ENCODE assay signal across 9 cellular contexts in the genomic region with DNA sequence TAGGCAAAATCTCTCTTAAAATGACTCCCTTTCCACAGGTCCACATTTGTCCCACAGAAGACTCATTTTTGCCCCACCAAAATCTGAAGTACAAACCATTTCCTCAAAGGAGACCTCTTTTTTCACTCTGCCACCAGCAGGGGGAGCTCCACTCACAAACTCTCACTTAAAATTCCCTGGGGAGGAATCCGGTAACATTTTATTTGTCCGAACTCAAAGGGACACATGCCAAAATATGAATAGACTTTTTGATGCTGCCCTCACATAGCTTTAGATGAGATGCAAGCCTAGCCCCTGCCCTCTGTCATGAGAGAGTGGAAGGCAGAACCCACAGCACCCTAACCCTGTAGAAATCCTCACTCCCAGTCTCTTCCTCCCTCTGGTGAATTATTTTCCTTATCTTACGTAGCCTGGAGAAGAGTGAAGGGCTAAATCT. TPM values are rescaled to one million over a fixed set of nuclear protein-coding genes. Genes with fewer than 3 reads are reported as not detected.
DNase-seq lines count a peak whose midpoint lies in the region; ATAC-seq and TF ChIP-seq lines count a peak whose summit lies in the region.
"Had no signal": no experiment of that assay in that cellular context is flagged by ENCODE, and none has a peak within 500 bp of the region (broad histone marks: within the 10 kb centered on the region; RNA-seq: fewer than 3 reads in every experiment).

No MANE protein-coding gene starts in this region.

- peak; percentile 46 for DNase-seq in D341Med (ENCODE audit: low spot score)
- no peak for DNase-seq in RWPE2 (ENCODE audit: low spot score)
- peak; percentile 60 to 63 for DNase-seq in activated naive CD4-positive, alpha-beta T cell treated with anti-CD3 and anti-CD28 coated beads, Interleukin-2, amount 50 U/mL, for 72 hours (ENCODE audit: low spot score in 2 of 2)
- peak; percentile 80 for DNase-seq in left cardiac atrium
- DNase-seq in putamen (ENCODE audit: low spot score), result peak; percentile 41

- no peak overlapping the region for H3K4me3 Mint-ChIP-seq in activated T-helper 17 cell treated with anti-CD3 and anti-CD28 coated beads, Interleukin-2, amount 50 U/mL, for 72 hours

- intact Hi-C loops in left cardiac atrium (cut with DNase I), result loop anchor here (1.0 to 5.0 kb wide), 2 partner anchors 133 to 295 kb away; no protein-coding TSS in a partner anchor

- peaks cover 4% of the 10 kb centered on the region for H3K27me3 Mint-ChIP-seq in activated T-helper 17 cell treated with anti-CD3 and anti-CD28 coated beads, Interleukin-2, amount 50 U/mL, for 72 hours

- H3K9me3 ChIP-seq in HUES48 (ENCODE audit: control insufficient read depth, insufficient read depth, low read length) (no peaks in the 10 kb centered on the region), RWPE2 (ENCODE audit: severe bottlenecking) (no peaks in the 10 kb centered on the region)

- H3K4me1 Mint-ChIP-seq in activated T-helper 17 cell treated with anti-CD3 and anti-CD28 coated beads, Interleukin-2, amount 50 U/mL, for 72 hours, result peaks cover 5% of the 10 kb centered on the region

- no peak overlapping the region for H3K27ac ChIP-seq in HUES48 (ENCODE audit: low read depth, low read length)
- no peak overlapping the region for H3K27ac ChIP-seq in RWPE2 (ENCODE audit: poor library complexity, severe bottlenecking)
- H3K27ac ChIP-seq: epithelial cell of prostate had no signal

- H3K27ac Mint-ChIP-seq in activated naive CD4-positive, alpha-beta T cell treated with anti-CD3 and anti-CD28 coated beads, Interleukin-2, amount 50 U/mL, for 72 hours, result peak overlapping the region in 1 of 2 donors; percentile 3
- H3K27ac Mint-ChIP-seq in activated T-helper 17 cell treated with anti-CD3 and anti-CD28 coated beads, Interleukin-2, amount 50 U/mL, for 72 hours, result no peak overlapping the region

- no peaks in the 10 kb centered on the region for H3K9me3 Mint-ChIP-seq in activated naive CD4-positive, alpha-beta T cell treated with anti-CD3 and anti-CD28 coated beads, Interleukin-2, amount 50 U/mL, for 72 hours
- H3K9me3 Mint-ChIP-seq in activated T-helper 17 cell treated with anti-CD3 and anti-CD28 coated beads, Interleukin-2, amount 50 U/mL, for 72 hours, result no peaks in the 10 kb centered on the region

- ATAC-seq in RWPE2 (ENCODE audit: low read depth), result no peak
- peak in 1 of 2 donors; percentile 59 for ATAC-seq in activated naive CD4-positive, alpha-beta T cell treated with anti-CD3 and anti-CD28 coated beads, Interleukin-2, amount 50 U/mL, for 72 hours
- peak; percentile 23 to 34 for ATAC-seq in left cardiac atrium
- ATAC-seq in activated T-helper 17 cell treated with anti-CD3 and anti-CD28 coated beads, Interleukin-2, amount 50 U/mL, for 72 hours (replicated peaks), result no peak
- no peak for ATAC-seq in HG02840 (IDR thresholded peaks at IDR 0.05; ENCODE audit: low FRiP score, unreplicated experiment)

- H3K4me1 ChIP-seq in HUES48 (ENCODE audit: control insufficient read depth, insufficient read depth, low read length) (peaks cover 13% of the 10 kb centered on the region), RWPE2 (ENCODE audit: insufficient read depth, poor library complexity, severe bottlenecking) (peaks cover 5% of the 10 kb centered on the region)

- TF ChIP-seq CTCF in RWPE2 (IDR thresholded peaks at IDR 0.05; ENCODE audit: poor library complexity, severe bottlenecking), result peak; percentile 88

- H3K36me3 ChIP-seq in HUES48 (ENCODE audit: control insufficient read depth, insufficient read depth, low read length) (no peaks in the 10 kb centered on the region), RWPE2 (ENCODE audit: low read depth) (no peaks in the 10 kb centered on the region)

- H3K4me3 ChIP-seq in HUES48 (ENCODE audit: low read depth, low read length) (peak overlapping the region; percentile 48), RWPE2 (ENCODE audit: severe bottlenecking) (no peak overlapping the region)

- no peak overlapping the region for H3K9ac ChIP-seq in HUES48 (ENCODE audit: low read depth, low read length)

- H3K27me3 ChIP-seq in HUES48 (ENCODE audit: control insufficient read depth, insufficient read depth, low read length) (no peaks in the 10 kb centered on the region), RWPE2 (ENCODE audit: insufficient read depth, poor library complexity, severe bottlenecking) (no peaks in the 10 kb centered on the region)

- H3K36me3 Mint-ChIP-seq in activated naive CD4-positive, alpha-beta T cell treated with anti-CD3 and anti-CD28 coated beads, Interleukin-2, amount 50 U/mL, for 72 hours, result no peaks in the 10 kb centered on the region
- H3K36me3 Mint-ChIP-seq in activated T-helper 17 cell treated with anti-CD3 and anti-CD28 coated beads, Interleukin-2, amount 50 U/mL, for 72 hours (ENCODE audit: low read depth), result no peaks in the 10 kb centered on the region

RNA-seq across cellular contexts. Expression of a gene that starts 57.1 kb away (rescaled TPM):
- total RNA-seq in activated naive CD4-positive, alpha-beta T cell treated with anti-CD3 and anti-CD28 coated beads, Interleukin-2, amount 50 U/mL, for 72 hours, result 1 to 10 TPM in 1 of 2 donors, under 1 TPM in 1; 0.75 to 1.5 TPM
- total RNA-seq in left cardiac atrium, result 1 to 10 TPM; 4.6 to 5.8 TPM
- total RNA-seq in activated T-helper 17 cell treated with anti-CD3 and anti-CD28 coated beads, Interleukin-2, amount 50 U/mL, for 72 hours, result 1 to 10 TPM; 1.4 to 2.0 TPM

Comparison
In these comparisons a context has a peak if more than half of its experiments do, and no peak if none do; other contexts are left out.
1. ATAC-seq: peak in left cardiac atrium (2 of 2); none in RWPE2 (single experiment), activated T-helper 17 cell treated with anti-CD3 and anti-CD28 coated beads, Interleukin-2, amount 50 U/mL, for 72 hours (single experiment) and HG02840 (single experiment).